ENCODE assay signal across 8 cellular contexts in the genomic region with DNA sequence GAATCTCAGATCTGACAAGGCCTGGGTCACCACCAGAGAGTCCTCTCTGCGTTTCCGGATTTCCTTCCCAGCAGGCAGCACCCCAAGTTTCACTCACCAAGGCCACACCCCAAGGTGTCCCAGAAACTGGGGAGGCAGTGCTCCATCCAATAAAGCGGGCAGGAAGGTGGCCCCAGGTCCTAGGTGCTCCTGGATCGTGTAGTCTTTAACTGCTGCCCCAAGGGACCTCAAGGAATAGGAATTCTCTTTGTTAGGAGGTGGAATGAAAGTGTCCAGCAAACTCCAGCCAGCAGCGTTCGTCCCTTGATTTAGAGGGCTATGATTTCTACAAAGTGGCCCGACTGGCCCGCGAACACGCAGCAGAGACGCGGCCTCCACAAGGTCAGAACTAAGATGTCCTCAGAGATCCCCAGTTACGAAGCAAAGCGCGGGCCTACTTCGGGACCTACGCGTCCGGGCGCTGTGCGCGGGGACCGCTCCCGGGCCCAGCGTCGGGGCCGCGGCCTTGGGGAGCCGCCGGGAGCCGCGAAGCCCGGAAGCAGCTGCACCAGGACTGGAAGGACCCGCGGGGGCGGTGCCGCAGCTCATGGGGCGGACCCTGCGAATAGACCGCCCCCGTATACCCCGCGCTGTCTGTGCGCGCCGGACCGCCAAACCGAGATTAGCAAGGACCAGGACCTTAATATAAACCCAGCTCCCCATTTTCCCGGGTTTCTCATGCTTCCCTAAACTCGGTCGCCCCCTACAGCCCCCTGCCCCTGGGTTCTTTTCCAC. TPM values are rescaled to one million over a fixed set of nuclear protein-coding genes. Genes with fewer than 3 reads are reported as not detected.
DNase-seq lines count a peak whose midpoint lies in the region; ATAC-seq and TF ChIP-seq lines count a peak whose summit lies in the region.

A gene with protein sequence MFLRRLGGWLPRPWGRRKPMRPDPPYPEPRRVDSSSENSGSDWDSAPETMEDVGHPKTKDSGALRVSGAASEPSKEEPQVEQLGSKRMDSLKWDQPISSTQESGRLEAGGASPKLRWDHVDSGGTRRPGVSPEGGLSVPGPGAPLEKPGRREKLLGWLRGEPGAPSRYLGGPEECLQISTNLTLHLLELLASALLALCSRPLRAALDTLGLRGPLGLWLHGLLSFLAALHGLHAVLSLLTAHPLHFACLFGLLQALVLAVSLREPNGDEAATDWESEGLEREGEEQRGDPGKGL (minus strand): TSS at position 555 of the 774 bp plus-strand sequence. CDS start 831 bp downstream, outside the sequence.

- H3K9me3 ChIP-seq in colonic mucosa = no peaks in the 10 kb centered on the region

- H3K9ac ChIP-seq in colonic mucosa (ENCODE audit: low read depth in 2 of 2, low read length in 2 of 2) = peak within 1 kb of the TSS; percentile 75 to 94

- H3K27me3 ChIP-seq in colonic mucosa = no peaks in the 10 kb centered on the region

- DNase-seq in GM12865 (ENCODE audit: low read depth) (peak; percentile 90), NCI-H510A treated with DMSO at 0.1 percent for 48 hours (lab: John Stamatoyannopoulos, UW) (peak; percentile 88), colonic mucosa (peak; percentile 90), left colon (peak; percentile 88 to 92)
- peak; percentile 82 for DNase-seq in activated CD4-positive, alpha-beta T cell treated with anti-CD3 and anti-CD28 coated beads for 48 hours
- DNase-seq in stimulated activated CD4-positive, alpha-beta T cell treated with anti-CD3 and anti-CD28 coated beads, Interleukin-1b, Interleukin-23, amount 100 ng/mL, for 48 hours = peak; percentile 77

- peaks cover 26% of the 10 kb centered on the region for H3K4me1 ChIP-seq in colonic mucosa

- TF ChIP-seq CTCF in GM12865 (IDR thresholded peaks at IDR 0.05; ENCODE audit: insufficient read depth, low read depth, low read length, missing control alignments) = no peak
- TF ChIP-seq CTCF in colonic mucosa (IDR thresholded peaks at IDR 0.05) = no peak

- no peaks in the 10 kb centered on the region for H3K36me3 ChIP-seq in colonic mucosa

- H3K27ac ChIP-seq in colonic mucosa = peak within 1 kb of the TSS; percentile 89

- peak; percentile 31 for ATAC-seq in HG03097 (IDR thresholded peaks at IDR 0.05; ENCODE audit: low FRiP score, unreplicated experiment)
- ATAC-seq in left colon = peak; percentile 74
- no peak for ATAC-seq in GM18870 (IDR thresholded peaks at IDR 0.05; ENCODE audit: unreplicated experiment)

- intact Hi-C loops in colonic mucosa (cut with DNase I) (no loop called here), left colon (cut with DNase I, micrococcal nuclease) (no loop called here)

- H3K4me3 ChIP-seq in GM12865 (ENCODE audit: low read depth, low read length) (peak within 1 kb of the TSS; percentile 73), colonic mucosa (peak within 1 kb of the TSS; percentile 76)

RNA-seq across cellular contexts. Expression of the gene that starts here (rescaled TPM):
- total RNA-seq in colonic mucosa (10 to 100 TPM; 28.3 to 32.8 TPM), left colon (10 to 100 TPM; 35.7 to 36.3 TPM)
